Comparison of ENCODE assay signal across 2 cellular contexts in the genomic region with DNA sequence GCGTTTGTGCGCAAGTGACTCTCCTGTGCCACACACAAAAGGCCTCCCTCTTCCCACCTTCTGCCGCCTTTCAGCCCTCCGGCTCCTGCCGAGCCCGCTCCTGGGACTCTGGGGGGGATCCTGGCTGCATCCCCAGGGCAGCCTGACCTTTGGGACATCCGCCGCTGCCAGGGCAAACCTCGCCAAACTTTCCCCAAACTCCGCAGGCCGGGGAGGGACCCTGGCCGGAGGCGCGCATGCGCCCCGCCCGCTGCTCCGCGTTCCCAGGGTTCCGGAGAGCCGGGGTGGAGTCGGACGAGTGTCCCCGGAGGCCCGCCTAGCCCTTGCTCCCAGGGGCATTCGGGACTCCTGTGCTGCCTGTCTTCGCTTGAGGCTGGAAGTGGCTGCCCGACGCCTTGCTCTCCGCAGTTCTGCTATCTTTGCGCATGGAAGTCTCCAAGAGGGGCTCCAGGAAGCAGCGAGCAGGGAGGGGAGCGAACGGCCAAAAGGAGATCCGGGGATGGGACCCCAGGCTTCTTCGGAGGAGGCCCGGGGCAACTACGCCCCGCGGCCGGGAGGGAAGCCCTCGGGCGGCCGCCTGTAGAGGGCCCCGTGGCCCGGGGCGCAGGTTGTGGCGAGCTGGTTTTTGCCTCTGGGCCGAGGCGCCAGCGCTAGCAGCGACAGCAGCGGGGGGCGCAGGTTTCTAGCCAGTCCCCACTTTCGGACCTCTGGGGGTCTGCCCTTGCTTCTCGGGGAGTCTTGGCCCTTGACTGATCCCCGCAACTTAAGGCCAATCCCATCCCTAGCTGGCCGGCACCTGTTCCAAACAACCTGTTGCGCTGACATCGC.
TF ChIP-seq lines count a peak whose summit lies in the region.

No MANE protein-coding gene starts in this region.

TF ChIP-seq in A549, 52 proteins besides CTCF, POLR2A, EP300 and RAD21 (continued from another document):
- TF ChIP-seq ESRRA (IDR thresholded peaks at IDR 0.05; ENCODE audit: borderline replicate concordance, low read length): no peak
- TF ChIP-seq KDM5A (IDR thresholded peaks at IDR 0.05): no peak
- TF ChIP-seq GATA3 (IDR thresholded peaks at IDR 0.05; ENCODE audit: borderline replicate concordance): no peak
- TF ChIP-seq, protein P1, sequence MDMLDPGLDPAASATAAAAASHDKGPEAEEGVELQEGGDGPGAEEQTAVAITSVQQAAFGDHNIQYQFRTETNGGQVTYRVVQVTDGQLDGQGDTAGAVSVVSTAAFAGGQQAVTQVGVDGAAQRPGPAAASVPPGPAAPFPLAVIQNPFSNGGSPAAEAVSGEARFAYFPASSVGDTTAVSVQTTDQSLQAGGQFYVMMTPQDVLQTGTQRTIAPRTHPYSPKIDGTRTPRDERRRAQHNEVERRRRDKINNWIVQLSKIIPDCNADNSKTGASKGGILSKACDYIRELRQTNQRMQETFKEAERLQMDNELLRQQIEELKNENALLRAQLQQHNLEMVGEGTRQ (IDR thresholded peaks at IDR 0.05): no peak

TF ChIP-seq in GM12878, 131 proteins besides CTCF, POLR2A, EP300 and RAD21:
- TF ChIP-seq, protein P2, sequence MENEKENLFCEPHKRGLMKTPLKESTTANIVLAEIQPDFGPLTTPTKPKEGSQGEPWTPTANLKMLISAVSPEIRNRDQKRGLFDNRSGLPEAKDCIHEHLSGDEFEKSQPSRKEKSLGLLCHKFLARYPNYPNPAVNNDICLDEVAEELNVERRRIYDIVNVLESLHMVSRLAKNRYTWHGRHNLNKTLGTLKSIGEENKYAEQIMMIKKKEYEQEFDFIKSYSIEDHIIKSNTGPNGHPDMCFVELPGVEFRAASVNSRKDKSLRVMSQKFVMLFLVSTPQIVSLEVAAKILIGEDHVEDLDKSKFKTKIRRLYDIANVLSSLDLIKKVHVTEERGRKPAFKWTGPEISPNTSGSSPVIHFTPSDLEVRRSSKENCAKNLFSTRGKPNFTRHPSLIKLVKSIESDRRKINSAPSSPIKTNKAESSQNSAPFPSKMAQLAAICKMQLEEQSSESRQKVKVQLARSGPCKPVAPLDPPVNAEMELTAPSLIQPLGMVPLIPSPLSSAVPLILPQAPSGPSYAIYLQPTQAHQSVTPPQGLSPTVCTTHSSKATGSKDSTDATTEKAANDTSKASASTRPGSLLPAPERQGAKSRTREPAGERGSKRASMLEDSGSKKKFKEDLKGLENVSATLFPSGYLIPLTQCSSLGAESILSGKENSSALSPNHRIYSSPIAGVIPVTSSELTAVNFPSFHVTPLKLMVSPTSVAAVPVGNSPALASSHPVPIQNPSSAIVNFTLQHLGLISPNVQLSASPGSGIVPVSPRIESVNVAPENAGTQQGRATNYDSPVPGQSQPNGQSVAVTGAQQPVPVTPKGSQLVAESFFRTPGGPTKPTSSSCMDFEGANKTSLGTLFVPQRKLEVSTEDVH (IDR thresholded peaks at IDR 0.05; ENCODE audit: low read depth, partially characterized antibody): no peak
- no peak for TF ChIP-seq EGR1 (IDR thresholded peaks at IDR 0.05; ENCODE audit: borderline replicate concordance in 1 of 2, low read depth in 2 of 2, low read length in 2 of 2)
- TF ChIP-seq, protein P3, sequence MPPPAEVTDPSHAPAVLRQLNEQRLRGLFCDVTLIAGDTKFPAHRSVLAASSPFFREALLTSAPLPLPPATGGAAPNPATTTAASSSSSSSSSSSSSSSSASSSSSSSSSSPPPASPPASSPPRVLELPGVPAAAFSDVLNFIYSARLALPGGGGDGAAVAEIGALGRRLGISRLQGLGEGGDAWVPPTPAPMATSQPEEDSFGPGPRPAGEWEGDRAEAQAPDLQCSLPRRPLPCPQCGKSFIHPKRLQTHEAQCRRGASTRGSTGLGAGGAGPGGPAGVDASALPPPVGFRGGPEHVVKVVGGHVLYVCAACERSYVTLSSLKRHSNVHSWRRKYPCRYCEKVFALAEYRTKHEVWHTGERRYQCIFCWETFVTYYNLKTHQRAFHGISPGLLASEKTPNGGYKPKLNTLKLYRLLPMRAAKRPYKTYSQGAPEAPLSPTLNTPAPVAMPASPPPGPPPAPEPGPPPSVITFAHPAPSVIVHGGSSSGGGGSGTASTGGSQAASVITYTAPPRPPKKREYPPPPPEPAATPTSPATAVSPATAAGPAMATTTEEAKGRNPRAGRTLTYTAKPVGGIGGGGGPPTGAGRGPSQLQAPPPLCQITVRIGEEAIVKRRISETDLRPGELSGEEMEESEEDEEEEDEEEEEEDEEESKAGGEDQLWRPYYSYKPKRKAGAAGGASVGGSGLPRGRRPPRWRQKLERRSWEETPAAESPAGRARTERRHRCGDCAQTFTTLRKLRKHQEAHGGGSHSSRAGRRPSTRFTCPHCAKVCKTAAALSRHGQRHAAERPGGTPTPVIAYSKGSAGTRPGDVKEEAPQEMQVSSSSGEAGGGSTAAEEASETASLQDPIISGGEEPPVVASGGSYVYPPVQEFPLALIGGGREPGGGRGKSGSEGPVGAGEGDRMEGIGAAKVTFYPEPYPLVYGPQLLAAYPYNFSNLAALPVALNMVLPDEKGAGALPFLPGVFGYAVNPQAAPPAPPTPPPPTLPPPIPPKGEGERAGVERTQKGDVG (CRISPR knock-in tag; IDR thresholded peaks at IDR 0.05): no peak
- TF ChIP-seq HDAC6 (IDR thresholded peaks at IDR 0.05; ENCODE audit: unreplicated experiment): peak; percentile 92
